17 cellular contexts compared by ENCODE assay signal in genomic region chr6:133411757-133412156, GRCh38.
DNase-seq lines count a peak whose midpoint lies in the region; ATAC-seq and TF ChIP-seq lines count a peak whose summit lies in the region.
"Had no signal": no experiment of that assay in that cellular context is flagged by ENCODE, and none has a peak within 500 bp of the region (broad histone marks: within the 10 kb centered on the region; RNA-seq: fewer than 3 reads in every experiment).

No MANE protein-coding gene starts in this region.

- H3K9me3 ChIP-seq in right cardiac atrium (ENCODE audit: control insufficient read depth, low read length) (no peaks in the 10 kb centered on the region), adipocyte (ENCODE audit: control insufficient read depth, low read length) (no peaks in the 10 kb centered on the region), upper lobe of right lung (no peaks in the 10 kb centered on the region)
- H3K9me3 ChIP-seq: BLaER1, Caco-2 had no signal

- H3K27me3 ChIP-seq in right cardiac atrium (ENCODE audit: control insufficient read depth, insufficient read depth) (no peaks in the 10 kb centered on the region), adipocyte (replicated peaks; ENCODE audit: control insufficient read depth, insufficient read depth, low read length) (no peaks in the 10 kb centered on the region), upper lobe of right lung (no peaks in the 10 kb centered on the region)
- H3K27me3 ChIP-seq: BLaER1 had no signal

- no peak for TF ChIP-seq CTCF in upper lobe of right lung (IDR thresholded peaks at IDR 0.05)

- H3K27ac ChIP-seq in right cardiac atrium (ENCODE audit: low read length) = no peak overlapping the region
- H3K27ac ChIP-seq in upper lobe of right lung = no peak overlapping the region
- H3K27ac ChIP-seq: BLaER1, C4-2B, GM23248 had no signal

- ATAC-seq in left ventricle myocardium superior (peak; percentile 72), right cardiac atrium (no peak), upper lobe of right lung (no peak)
- ATAC-seq: CD8-positive, alpha-beta T cell had no signal

- DNase-seq in left ventricle myocardium superior = no peak
- no peak for DNase-seq in right cardiac atrium
- DNase-seq in HCEC 1CT = peak; percentile 17
- DNase-seq in adipocyte (ENCODE audit: low read depth) = peak; percentile 13
- no peak for DNase-seq in iPS-NIHi7 (ENCODE audit: extremely low spot score)
- DNase-seq in upper lobe of right lung = no peak
- DNase-seq: 8988T; Caco-2; CD4-positive, CD25-positive, alpha-beta regulatory T cell; CD8-positive, alpha-beta T cell; DMS153; DND-41; GM23248; H7; HFFc6 had no signal

- no peak overlapping the region for H3K4me3 ChIP-seq in right cardiac atrium (ENCODE audit: low read length)
- H3K4me3 ChIP-seq in adipocyte (ENCODE audit: low read length) = no peak overlapping the region
- H3K4me3 ChIP-seq in upper lobe of right lung = no peak overlapping the region
- H3K4me3 ChIP-seq: BLaER1, GM23248 had no signal

- H3K4me1 ChIP-seq in right cardiac atrium (ENCODE audit: control insufficient read depth, insufficient read depth, low read length) (no peaks in the 10 kb centered on the region), adipocyte (ENCODE audit: control insufficient read depth, insufficient read depth, low read length) (no peaks in the 10 kb centered on the region), upper lobe of right lung (no peaks in the 10 kb centered on the region)
- H3K4me1 ChIP-seq: Caco-2 had no signal

- H3K36me3 ChIP-seq in adipocyte (ENCODE audit: control insufficient read depth, insufficient read depth, low read length, severe bottlenecking) (no peaks in the 10 kb centered on the region), upper lobe of right lung (no peaks in the 10 kb centered on the region)

- intact Hi-C loops in left ventricle myocardium superior (cut with micrococcal nuclease) (no loop called here), right cardiac atrium (cut with DNase I) (no loop called here), upper lobe of right lung (cut with DNase I) (no loop called here)

- H3K9ac ChIP-seq in adipocyte (ENCODE audit: low read length) = no peak overlapping the region
- H3K9ac ChIP-seq: BLaER1, GM23248 had no signal

Comparison
In these comparisons a context has a peak if more than half of its experiments do, and no peak if none do; other contexts are left out.
1. DNase-seq: peak in HCEC 1CT (single experiment) and adipocyte (single experiment); none in left ventricle myocardium superior (single experiment), right cardiac atrium (0 of 3), iPS-NIHi7 (single experiment) and upper lobe of right lung (single experiment).